24 cellular contexts compared by ENCODE assay signal in genomic region chr20:42735539-42735938, GRCh38.
"Had no signal": no experiment of that assay in that cellular context is flagged by ENCODE, and none has a peak within 500 bp of the region (broad histone marks: within the 10 kb centered on the region; RNA-seq: fewer than 3 reads in every experiment).

No MANE protein-coding gene starts in this region.

- H3K4me1 Mint-ChIP-seq: endodermal cell had no signal

- H3K9me3 Mint-ChIP-seq: endodermal cell had no signal

- H3K27ac Mint-ChIP-seq: dendritic cell treated with granulocyte-macrophage colony-stimulating factor and Interleukin-4, amounts not matched to agents 40 ng/mL and 50 ng/mL, for 4 days; effector memory CD8-positive, alpha-beta T cell; endodermal cell had no signal

- H3K4me3 Mint-ChIP-seq: dendritic cell treated with granulocyte-macrophage colony-stimulating factor and Interleukin-4, amounts not matched to agents 40 ng/mL and 50 ng/mL, for 4 days; effector memory CD8-positive, alpha-beta T cell; endodermal cell had no signal

- DNase-seq: colonic mucosa; cortex of kidney; dermis blood vessel endothelial cell; dorsolateral prefrontal cortex; effector CD4-positive, alpha-beta T cell; effector CD8-positive, alpha-beta T cell; effector memory CD4-positive, alpha-beta T cell; effector memory CD8-positive, alpha-beta T cell; endodermal cell; erythroblast; esophagus squamous epithelium; foreskin fibroblast; foreskin keratinocyte; foreskin melanocyte; gastrocnemius medialis; glutamatergic neuron; head of caudate nucleus; heart left ventricle; heart right ventricle had no signal

- H3K9me3 ChIP-seq: colonic mucosa, esophagus muscularis mucosa, esophagus squamous epithelium, gastrocnemius medialis, gastroesophageal sphincter, heart left ventricle, heart right ventricle had no signal

- H3K27me3 ChIP-seq: colonic mucosa, dorsolateral prefrontal cortex, esophagus squamous epithelium, foreskin keratinocyte, gastrocnemius medialis had no signal

- H3K4me1 ChIP-seq: colonic mucosa, esophagus muscularis mucosa, esophagus squamous epithelium, foreskin keratinocyte, gastrocnemius medialis, gastroesophageal sphincter, heart left ventricle, heart right ventricle had no signal

- H3K27ac ChIP-seq: colonic mucosa, coronary artery, dorsolateral prefrontal cortex, epithelial cell of prostate, esophagus muscularis mucosa, esophagus squamous epithelium, foreskin keratinocyte, gastrocnemius medialis, gastroesophageal sphincter, heart left ventricle, heart right ventricle had no signal

- H3K4me3 ChIP-seq: colonic mucosa, coronary artery, dorsolateral prefrontal cortex, esophagus muscularis mucosa, esophagus squamous epithelium, gastrocnemius medialis, gastroesophageal sphincter, heart left ventricle, heart right ventricle had no signal

- H3K27me3 Mint-ChIP-seq: dendritic cell treated with granulocyte-macrophage colony-stimulating factor and Interleukin-4, amounts not matched to agents 40 ng/mL and 50 ng/mL, for 4 days; effector memory CD8-positive, alpha-beta T cell had no signal

- H3K36me3 ChIP-seq: colonic mucosa, esophagus muscularis mucosa, esophagus squamous epithelium, gastrocnemius medialis, gastroesophageal sphincter, heart left ventricle, heart right ventricle had no signal
